In genomic region chr17:46922804-46923635, GRCh38 we compare ENCODE assay signal across 8 cellular contexts. TPM values are rescaled to one million over a fixed set of nuclear protein-coding genes. Genes with fewer than 3 reads are reported as not detected.
DNase-seq lines count a peak whose midpoint lies in the region; ATAC-seq, FAIRE-seq and TF ChIP-seq lines count a peak whose summit lies in the region.

TSS of gene GOSR2 (plus strand) at chr17:46923160. CDS start at chr17:46923193, 33 bp downstream.

- 2% methylated on average over 52 of the region's 52 CpGs; no CpG with 5 or more reads in 1 of the 2 experiments for WGBS in H1 (ENCODE audit: extremely low coverage in 1 of 2, insufficient coverage in 1 of 2, insufficient read length in 1 of 2, insufficient replicate concordance in 2 of 2, low coverage in 1 of 2, low lambda C conversion rate in 2 of 2, missing lambda C conversion rate in 1 of 2), 2 experiments

- no peak for TF ChIP-seq CTCF in H1 (IDR thresholded peaks at IDR 0.05; ENCODE audit: control extremely low read depth in 1 of 3, insufficient read depth in 1 of 3, low read depth in 1 of 3, low read length in 3 of 3)

- peak within 1 kb of the TSS; percentile 100 for H4K8ac ChIP-seq in H1 (ENCODE audit: extremely low read depth, insufficient read depth, low read length)

- H3K14ac ChIP-seq in H1 (ENCODE audit: insufficient read length), result no peak within 1 kb of the TSS

- no peak within 1 kb of the TSS for H3K23ac ChIP-seq in H1 (ENCODE audit: insufficient read length)

- peaks cover 0 to 2% (median 0%) of the 10 kb centered on the region in 4 experiments; a peak in 2 of 7 replicates for H3K4me1 ChIP-seq in H1 (replicated peaks in 1 of 4; ENCODE audit: control insufficient read depth in 3 of 4, insufficient read depth in 4 of 4, low read length in 3 of 4)

- no peak within 1 kb of the TSS for H2BK120ac ChIP-seq in H1 (replicated peaks; ENCODE audit: low read depth, low read length)

- TF ChIP-seq EP300 in H1 (IDR thresholded peaks at IDR 0.05; ENCODE audit: borderline replicate concordance in 1 of 2, low read depth in 2 of 2, low read length in 2 of 2), result no peak

- H3K23me2 ChIP-seq in H1 (ENCODE audit: low read depth, low read length), result peaks cover 2% of the 10 kb centered on the region; the same call in 1 of the 2 replicates

- FAIRE-seq in H1 (lab: Jason Lieb, UNC), result peak; percentile 58

- no peaks in the 10 kb centered on the region for H3K9me3 ChIP-seq in H1 (ENCODE audit: insufficient read depth in 2 of 2, low read depth in 1 of 2, low read length in 1 of 2)

- ATAC-seq in GM21360 (IDR thresholded peaks at IDR 0.05; ENCODE audit: unreplicated experiment), result peak; percentile 89

- H3K27me3 ChIP-seq in H1 (replicated peaks in 1 of 4; ENCODE audit: control insufficient read depth in 3 of 4, extremely low read depth in 1 of 4, insufficient read depth in 3 of 4, low read length in 3 of 4), result no peaks in the 10 kb centered on the region

- peak within 1 kb of the TSS; percentile 57 for H3K4ac ChIP-seq in H1 (replicated peaks; ENCODE audit: insufficient read length, low read depth, low read length)

- peak within 1 kb of the TSS; percentile 99 for H4K5ac ChIP-seq in H1 (ENCODE audit: insufficient read length, low read depth, low read length)

- CTCF ChIA-PET in H1 (lab: Charles Lee; ENCODE audit: partially characterized antibody), result no interaction called here

- H3K4me3 ChIP-seq in H1 (ENCODE audit: extremely low read depth in 1 of 4, insufficient read depth in 2 of 4, low read depth in 3 of 4, low read length in 4 of 4), result peak within 1 kb of the TSS; percentile 92 to 99 (median 96)

- H3K4me2 ChIP-seq in H1 (ENCODE audit: insufficient read depth in 1 of 2, low read depth in 2 of 2, low read length in 2 of 2), result peak within 1 kb of the TSS; percentile 77 to 92

- H2AK5ac ChIP-seq in H1 (ENCODE audit: low read depth, low read length), result no peak within 1 kb of the TSS

- peak within 1 kb of the TSS; percentile 99 for H2BK20ac ChIP-seq in H1 (ENCODE audit: low read length)

- H3K27ac ChIP-seq in H1 (ENCODE audit: low read depth, low read length), result peak within 1 kb of the TSS; percentile 99

- peak within 1 kb of the TSS; percentile 96 for H3K56ac ChIP-seq in H1 (replicated peaks; ENCODE audit: insufficient read length, low read depth, low read length)

- peak within 1 kb of the TSS; percentile 98 for H2AFZ ChIP-seq in H1 (ENCODE audit: low read length)

- H4K91ac ChIP-seq in H1 (replicated peaks; ENCODE audit: insufficient read length, low read length), result peak within 1 kb of the TSS; percentile 100

- peaks cover 10 to 50% of the 10 kb centered on the region in 2 experiments for H3K79me2 ChIP-seq in H1 (ENCODE audit: control insufficient read depth in 1 of 2, insufficient read depth in 2 of 2, low read length in 2 of 2)

- 0 out of 4 replicates have a peak, but pooled peaks of 1 of the 2 experiments have one; percentile 11 for TF ChIP-seq RAD21 in H1 (IDR thresholded peaks at IDR 0.05 in 1 of 2, conservative IDR thresholded peaks at IDR 0.05 in 1 of 2; ENCODE audit: low read depth in 2 of 2, low read length in 2 of 2)

- peaks cover 5% of the 10 kb centered on the region; the same call in 1 of the 2 replicates for H3K79me1 ChIP-seq in H1 (ENCODE audit: low read depth, low read length)

- H3K18ac ChIP-seq in H1 (ENCODE audit: extremely low read depth, low read length), result peak within 1 kb of the TSS; percentile 100

- H2BK15ac ChIP-seq in H1 (ENCODE audit: low read length), result peak within 1 kb of the TSS; percentile 100

- TF ChIP-seq POLR2A in H1 (IDR thresholded peaks at IDR 0.05; ENCODE audit: control extremely low read depth in 1 of 2, low read depth in 2 of 2, low read length in 2 of 2), result peak; percentile 92 to 96

- H2BK12ac ChIP-seq in H1 (ENCODE audit: low read depth, low read length), result peak within 1 kb of the TSS; percentile 100; the same call in 1 of the 2 replicates

- POLR2A ChIA-PET in H1 (lab: Charles Lee; ENCODE audit: partially characterized antibody), result interaction anchor here (0.9 kb wide), 1 partner anchor 12 kb away, joined by 3 read pairs; no protein-coding TSS in a partner anchor

- peak within 1 kb of the TSS; percentile 100 for H2BK5ac ChIP-seq in H1 (ENCODE audit: low read depth, low read length)

- DNase-seq in COLO829 (ENCODE audit: low spot score) (peak; percentile 74), HT1080 (ENCODE audit: low read depth) (peak; percentile 87), NOMO-1 treated with dmso at 0.1 percent for 144 hours (lab: John Stamatoyannopoulos, UW; ENCODE audit: unreplicated experiment) (peak; percentile 93), H1 (ENCODE audit: low read depth in 1 of 2, low spot score in 2 of 2) (peak; percentile 73 to 95), mesenteric fat pad (ENCODE audit: low spot score) (peak; percentile 96)
- peak; percentile 77 to 87 (median 79) for DNase-seq in activated CD8-positive, alpha-beta memory T cell treated with anti-CD3 and anti-CD28 coated beads for 48 hours (ENCODE audit: low read depth in 2 of 3, low spot score in 2 of 3)
- peak; percentile 83 for DNase-seq in stimulated activated CD8-positive, alpha-beta memory T cell treated with anti-CD3 and anti-CD28 coated beads, Interleukin-15, amount 100 ng/mL, for 1 hour (ENCODE audit: low read depth)

- H4K20me1 ChIP-seq in H1 (replicated peaks in 1 of 2; ENCODE audit: control insufficient read depth in 1 of 2, insufficient read depth in 2 of 2, low read length in 2 of 2), result peaks cover 4 to 5% of the 10 kb centered on the region in 2 experiments

- no peaks in the 10 kb centered on the region for H3K36me3 ChIP-seq in H1 (ENCODE audit: control insufficient read depth in 2 of 4, insufficient read depth in 4 of 4, low read length in 3 of 4)

- peak within 1 kb of the TSS; percentile 74 to 98 (median 94) for H3K9ac ChIP-seq in H1 (replicated peaks in 1 of 4; ENCODE audit: extremely low read depth in 1 of 4, low read depth in 3 of 4, low read length in 3 of 4)

TF ChIP-seq in H1, 55 proteins besides CTCF, POLR2A, EP300 and RAD21 (continues in another document):
- TF ChIP-seq GTF2F1 (IDR thresholded peaks at IDR 0.05; ENCODE audit: borderline replicate concordance, low read depth, low read length) (no peak), ASH2L (IDR thresholded peaks at IDR 0.05; ENCODE audit: low read length) (peak; percentile 91), KDM1A (IDR thresholded peaks at IDR 0.05; ENCODE audit: borderline replicate concordance, low read length) (no peak), JUND (IDR thresholded peaks at IDR 0.05; ENCODE audit: low read length) (no peak), CREB1 (IDR thresholded peaks at IDR 0.05) (peak; percentile 29; the same call in 1 of the 2 replicates), TBP (IDR thresholded peaks at IDR 0.05; ENCODE audit: low read depth, low read length) (peak; percentile 22; the same call in 1 of the 2 replicates), CTBP2 (IDR thresholded peaks at IDR 0.05; ENCODE audit: borderline replicate concordance, insufficient read depth, insufficient read length, low read length) (no peak), GABPA (IDR thresholded peaks at IDR 0.05; ENCODE audit: borderline replicate concordance, insufficient read depth, low read length) (peak; percentile 97), NANOG (IDR thresholded peaks at IDR 0.05; ENCODE audit: insufficient read depth, low read depth, low read length, poor library complexity, severe bottlenecking) (no peak), SP2 (IDR thresholded peaks at IDR 0.05; ENCODE audit: low read length) (no peak), NRF1 (IDR thresholded peaks at IDR 0.05; ENCODE audit: low read depth, low read length) (no peak), BCL11A (IDR thresholded peaks at IDR 0.05; ENCODE audit: low read depth in 2 of 2, low read length in 2 of 2) (no peak), RNF2 (IDR thresholded peaks at IDR 0.05; ENCODE audit: borderline replicate concordance, low read depth, low read length, missing control alignments, poor library complexity, severe bottlenecking) (no peak), RBBP5 (IDR thresholded peaks at IDR 0.05; ENCODE audit: borderline replicate concordance, low read depth, low read length) (peak; percentile 72; the same call in 1 of the 2 replicates), ATF2 (IDR thresholded peaks at IDR 0.05; ENCODE audit: low read length) (no peak), CHD1 (IDR thresholded peaks at IDR 0.05; ENCODE audit: low read depth, low read length) (no peak), EZH2 (IDR thresholded peaks at IDR 0.05; ENCODE audit: low read depth, low read length, severe bottlenecking) (no peak), PHF8 (conservative IDR thresholded peaks at IDR 0.05; ENCODE audit: low read depth, low read length) (peak; percentile 99), HDAC2 (IDR thresholded peaks at IDR 0.05; ENCODE audit: borderline replicate concordance in 1 of 2, low read depth in 2 of 2, low read length in 2 of 2) (no peak), SAP30 (IDR thresholded peaks at IDR 0.05; ENCODE audit: insufficient read depth, insufficient replicate concordance, low read length) (peak; percentile 87), SIX5 (IDR thresholded peaks at IDR 0.05; ENCODE audit: low read depth, low read length) (no peak)

RNA-seq across cellular contexts. Expression of gene GOSR2, which starts in this region (rescaled TPM):
- total RNA-seq in HT1080 (2014; rRNA removed; shearing (Covaris generic)), result 44.4 and 49.4 TPM in 2 replicates
- 47.6 and 53.6 TPM in 2 replicates for polyA plus RNA-seq in HT1080 (2015; cell fraction: cytosol; rRNA removed)
- 49.0 and 59.4 TPM in 2 replicates for polyA plus RNA-seq in HT1080 (2015; cell fraction: nucleus; rRNA removed)
- total RNA-seq in H1 (2021; fragmentation: NEBNext Ultra II Directional; extraction: Animal tissue kit (Norgen Biotek cat#: 25700)), result 31.7 and 36.2 TPM in 2 replicates
- 25.8 and 28.2 TPM in 2 replicates for polyA plus RNA-seq in H1 (2011; rRNA removed)
- polyA plus RNA-seq in H1 (2011; cell fraction: cytosol; rRNA removed), result 33.5 TPM
- polyA plus RNA-seq in H1 (2011; cell fraction: nucleus; rRNA removed), result 34.8 TPM
- 25.9 to 27.6 TPM (median 26.6 TPM) in 4 replicates for polyA plus RNA-seq in H1 (2012, experiment 1 of 2)
- 13.7 TPM for polyA plus RNA-seq in H1 (2012, experiment 2 of 2)
- polyA plus RNA-seq in H1 (2013, experiment 1 of 2), result 19.4 TPM
- polyA plus RNA-seq in H1 (2013, experiment 2 of 2), result 19.0 TPM
- 57.6 and 66.2 TPM in 2 replicates for polyA minus RNA-seq in H1 (2011; rRNA and poly(A)+ RNA removed)
- polyA minus RNA-seq in H1 (2011; cell fraction: cytosol; rRNA and poly(A)+ RNA removed), result 22.8 TPM
- 73.5 TPM for polyA minus RNA-seq in H1 (2011; cell fraction: nucleus; rRNA and poly(A)+ RNA removed)
- total RNA-seq in mesenteric fat pad, result 60.8 TPM

Comparison
In these comparisons a context has a peak if more than half of its experiments do, and no peak if none do; other contexts are left out.
1. Peak in every context shown above with its lines: DNase-seq, ATAC-seq, H3K4me3 ChIP-seq and H3K27ac ChIP-seq.